Comparison of ENCODE assay signal across 1 cellular context in genomic region chr22:37552560-37553163, GRCh38.
TF ChIP-seq lines count a peak whose summit lies in the region.

No MANE protein-coding gene starts in this region.

TF ChIP-seq in K562, 482 proteins besides CTCF, POLR2A, EP300 and RAD21 (continued from another document and continues in another):
- TF ChIP-seq ZBTB33 (CRISPR knock-in tag; IDR thresholded peaks at IDR 0.05) (0 out of 2 replicates have a peak, but pooled peaks have one; percentile 17), E2F6 (IDR thresholded peaks at IDR 0.05; ENCODE audit: borderline replicate concordance in 1 of 2, extremely low read depth in 1 of 2, insufficient read depth in 1 of 2, insufficient read length in 1 of 2, low read depth in 1 of 2, low read length in 1 of 2, poor library complexity in 1 of 2, severe bottlenecking in 1 of 2) (peak in 1 of 2 experiments; percentile 5), FOXJ2 (tag; IDR thresholded peaks at IDR 0.05) (no peak), MYC (IDR thresholded peaks at IDR 0.05; ENCODE audit: low read depth, low read length) (peak; percentile 79), MYC (CRISPR knock-in tag; IDR thresholded peaks at IDR 0.05; ENCODE audit: borderline replicate concordance, low read depth) (no peak), POLR2H (tag; IDR thresholded peaks at IDR 0.05; ENCODE audit: low read depth) (no peak), HCFC1 (IDR thresholded peaks at IDR 0.05; ENCODE audit: low read depth, low read length) (no peak), CHD1 (IDR thresholded peaks at IDR 0.05; ENCODE audit: low read length) (no peak), CBX3 (IDR thresholded peaks at IDR 0.05; ENCODE audit: borderline replicate concordance in 1 of 2, low read length in 2 of 2) (peak in 1 of 2 experiments; percentile 73; a peak in 1 of 3 replicates), NFIX (CRISPR knock-in tag; IDR thresholded peaks at IDR 0.05; ENCODE audit: low read depth) (no peak), SIX5 (IDR thresholded peaks at IDR 0.05; ENCODE audit: borderline replicate concordance in 1 of 2, insufficient read depth in 1 of 2, low read depth in 1 of 2, low read length in 2 of 2) (no peak), RUNX1 (IDR thresholded peaks at IDR 0.05; ENCODE audit: low read depth) (peak; percentile 88), ZNF75A (CRISPR knock-in tag; IDR thresholded peaks at IDR 0.05) (no peak), RAD51 (IDR thresholded peaks at IDR 0.05; ENCODE audit: borderline replicate concordance, low read depth) (no peak), NFIC (IDR thresholded peaks at IDR 0.05) (peak; percentile 94), TRIM24 (IDR thresholded peaks at IDR 0.05) (peak; percentile 89 to 93), CREM (IDR thresholded peaks at IDR 0.05; ENCODE audit: low read depth) (peak; percentile 63), ZBTB9 (CRISPR knock-in tag; IDR thresholded peaks at IDR 0.05) (peak; percentile 62; the same call in 1 of the 2 replicates), ZNF507 (tag; conservative IDR thresholded peaks at IDR 0.05) (no peak), ZBTB34 (CRISPR knock-in tag; IDR thresholded peaks at IDR 0.05) (no peak), NEUROD1 (IDR thresholded peaks at IDR 0.05; ENCODE audit: borderline replicate concordance, low read depth, low read length, partially characterized antibody) (peak; percentile 91), ZNF398 (CRISPR knock-in tag; IDR thresholded peaks at IDR 0.05) (no peak), IRF2 (CRISPR knock-in tag; IDR thresholded peaks at IDR 0.05) (no peak; the same call in 1 of the 2 replicates), ETV1 (tag; conservative IDR thresholded peaks at IDR 0.05; ENCODE audit: low read depth) (peak; percentile 47), ZFP36 (IDR thresholded peaks at IDR 0.05; ENCODE audit: low read depth, low read length, partially characterized antibody) (peak; percentile 96), MITF (IDR thresholded peaks at IDR 0.05) (peak; percentile 65; the same call in 1 of the 2 replicates), FOXM1 (IDR thresholded peaks at IDR 0.05; ENCODE audit: low read depth) (peak; percentile 91), FOXM1 (CRISPR knock-in tag; IDR thresholded peaks at IDR 0.05; ENCODE audit: low read depth) (no peak), SMARCC2 (IDR thresholded peaks at IDR 0.05; ENCODE audit: low read depth) (peak; percentile 93), SP1 (CRISPR knock-in tag; IDR thresholded peaks at IDR 0.05) (peak; percentile 56; the same call in 1 of the 2 replicates), JUN (IDR thresholded peaks at IDR 0.05; ENCODE audit: borderline replicate concordance, low read depth, low read length) (0 out of 2 replicates have a peak, but pooled peaks have one; percentile 36), JUN (CRISPR knock-in tag; IDR thresholded peaks at IDR 0.05; ENCODE audit: borderline replicate concordance) (no peak), FOSL1 (tag; conservative IDR thresholded peaks at IDR 0.05) (peak; percentile 63), ZBTB11 (CRISPR knock-in tag; IDR thresholded peaks at IDR 0.05) (peak in 1 of 3 experiments; percentile 55; a peak in 1 of 6 replicates), HDAC1 (IDR thresholded peaks at IDR 0.05) (peak in 1 of 2 experiments; percentile 94; a peak in 2 of 4 replicates), ZKSCAN1 (IDR thresholded peaks at IDR 0.05; ENCODE audit: low read depth, low read length) (0 out of 2 replicates have a peak, but pooled peaks have one; percentile 48), ARNT (IDR thresholded peaks at IDR 0.05) (no peak; a peak in 1 of 4 replicates), ZNF655 (CRISPR knock-in tag; IDR thresholded peaks at IDR 0.05) (no peak), TFE3 (CRISPR knock-in tag; IDR thresholded peaks at IDR 0.05) (no peak), PHF21A (IDR thresholded peaks at IDR 0.05; ENCODE audit: borderline replicate concordance, low read depth) (no peak), NR2C1 (IDR thresholded peaks at IDR 0.05) (peak; percentile 26; the same call in 1 of the 2 replicates), NR2C1 (tag; IDR thresholded peaks at IDR 0.05) (0 out of 2 replicates have a peak, but pooled peaks have one; percentile 46), TCF3 (CRISPR knock-in tag; IDR thresholded peaks at IDR 0.05) (peak; percentile 100), ZNF583 (CRISPR knock-in tag; IDR thresholded peaks at IDR 0.05) (no peak; the same call in 1 of the 2 replicates), STAT6 (CRISPR knock-in tag; IDR thresholded peaks at IDR 0.05) (no peak), MAZ (CRISPR knock-in tag; conservative IDR thresholded peaks at IDR 0.05 in 1 of 2, IDR thresholded peaks at IDR 0.05 in 1 of 2) (peak; percentile 41 to 76), RFX1 (IDR thresholded peaks at IDR 0.05) (peak; percentile 78; the same call in 1 of the 2 replicates)
